In genomic region chr17:9177212-9177611, GRCh38 we compare ENCODE assay signal across 18 cellular contexts.
A peak's percentile ranks its signal among the peaks of the same experiment; 100 is the strongest.
DNase-seq lines count a peak whose midpoint lies in the region; ATAC-seq and TF ChIP-seq lines count a peak whose summit lies in the region.
"Had no signal": no experiment of that assay in that cellular context is flagged by ENCODE, and none has a peak within 500 bp of the region (broad histone marks: within the 10 kb centered on the region; RNA-seq: fewer than 3 reads in every experiment).

No MANE protein-coding gene starts in this region.

- H3K14ac ChIP-seq in neuronal stem cell (ENCODE audit: low read length): peak overlapping the region; percentile 44

- no peaks in the 10 kb centered on the region for H3K36me3 ChIP-seq in heart right ventricle
- H3K36me3 ChIP-seq in neuronal stem cell (replicated peaks in 1 of 2; ENCODE audit: control insufficient read depth in 2 of 2, insufficient read depth in 2 of 2, low read length in 2 of 2): no peaks in the 10 kb centered on the region
- H3K36me3 ChIP-seq in aorta (ENCODE audit: control insufficient read depth in 1 of 2, insufficient read depth in 2 of 2, low read length in 1 of 2): no peaks in the 10 kb centered on the region
- H3K36me3 ChIP-seq: Peyer's patch had no signal

- H4K91ac ChIP-seq in neuronal stem cell (ENCODE audit: low read depth, low read length, poor library complexity): no peak overlapping the region

- no peak overlapping the region for H4K8ac ChIP-seq in neuronal stem cell (ENCODE audit: low read depth, low read length)

- H3K4me1 ChIP-seq in heart right ventricle (peaks cover 0 to 40% (median 11%) of the 10 kb centered on the region in 9 donors), neuronal stem cell (ENCODE audit: control insufficient read depth in 2 of 2, insufficient read depth in 1 of 2, low read depth in 1 of 2, low read length in 2 of 2) (peaks cover 0 to 16% of the 10 kb centered on the region in 2 donors), aorta (ENCODE audit: control insufficient read depth in 1 of 2, insufficient read depth in 2 of 2, low read length in 2 of 2) (no peaks in the 10 kb centered on the region)
- H3K4me1 ChIP-seq: Peyer's patch had no signal

- H3K4ac ChIP-seq in neuronal stem cell (ENCODE audit: low read length): no peak overlapping the region

- intact Hi-C loops in Right ventricle myocardium superior (cut with DNase I): no loop called here
- intact Hi-C loops in cardiac septum (cut with DNase I): no loop called here
- intact Hi-C loops in heart right ventricle (cut with DNase I): loop anchor here in 1 of 10 donors (10.0 kb wide), 1 partner anchor 118 kb away; no protein-coding TSS in a partner anchor
- intact Hi-C loops in aorta (cut with DNase I): loop anchor here in 1 of 2 donors (5.0 to 10.0 kb wide), 2 partner anchors 118 to 175 kb away; no protein-coding TSS in a partner anchor

- WGBS in heart right ventricle, 2 donors: 56 to 65% methylated on average over 15 of the region's 15 CpGs
- no CpG with 5 or more reads among the region's 15 CpGs for WGBS in neuronal stem cell (ENCODE audit: extremely low coverage in 2 of 2, insufficient read length in 2 of 2, insufficient replicate concordance in 1 of 2), 2 donors
- 14 to 17% methylated on average over 15 of the region's 15 CpGs for WGBS in aorta, 2 donors

- H2BK15ac ChIP-seq in neuronal stem cell (ENCODE audit: low read length): peak overlapping the region; percentile 32

- DNase-seq in Right ventricle myocardium superior: peak; percentile 61
- no peak for DNase-seq in cardiac septum (ENCODE audit: low spot score)
- DNase-seq in heart right ventricle: peak; percentile 13 to 49
- no peak for DNase-seq in neuronal stem cell (ENCODE audit: low spot score)
- peak in 1 of 2 donors; percentile 57 for DNase-seq in aorta
- DNase-seq in GM20000 (ENCODE audit: low spot score): no peak
- no peak for DNase-seq in NCI-H2227 (lab: John Stamatoyannopoulos, UW; ENCODE audit: unreplicated experiment)
- DNase-seq: 8988T; DMS79 treated with DMSO at 0.1 percent for 48 hours; H9; IMR-90; NCI-H1436; NCI-H2029; NCI-H446 treated with DMSO at 0.1 percent for 48 hours; NK-92 treated with Interleukin-12 subunit alpha and Interleukin-12 subunit beta, amount 100 ng/mL, for 24 hours; Peyer's patch had no signal

- no peak overlapping the region for H2BK5ac ChIP-seq in neuronal stem cell (ENCODE audit: low read length)

- no peak overlapping the region for H3K9ac ChIP-seq in neuronal stem cell (ENCODE audit: low read depth, low read length, poor library complexity)

- peak overlapping the region; percentile 47 for H2AK5ac ChIP-seq in neuronal stem cell (ENCODE audit: low read depth, low read length)

- H3K4me2 ChIP-seq in neuronal stem cell (ENCODE audit: insufficient read depth, low read length, poor library complexity, severe bottlenecking): no peak overlapping the region

- H2BK12ac ChIP-seq in neuronal stem cell (ENCODE audit: low read length): no peak overlapping the region

- H3K27ac ChIP-seq in heart right ventricle (no peak overlapping the region), neuronal stem cell (replicated peaks; ENCODE audit: low read length) (no peak overlapping the region), aorta (ENCODE audit: low read depth in 1 of 2, low read length in 2 of 2) (no peak overlapping the region)
- H3K27ac ChIP-seq: HL-60, Peyer's patch had no signal

- no peaks in the 10 kb centered on the region for H3K27me3 ChIP-seq in heart right ventricle
- peaks cover 0 to 2% (median 0%) of the 10 kb centered on the region in 3 experiments for H3K27me3 ChIP-seq in neuronal stem cell (ENCODE audit: control insufficient read depth in 3 of 3, insufficient read depth in 3 of 3, low read depth in 1 of 3, low read length in 3 of 3)
- no peaks in the 10 kb centered on the region for H3K27me3 ChIP-seq in aorta (ENCODE audit: control insufficient read depth in 1 of 2, insufficient read depth in 2 of 2, low read length in 1 of 2)
- H3K27me3 ChIP-seq: Peyer's patch had no signal

- no peak overlapping the region for H2AFZ ChIP-seq in neuronal stem cell (ENCODE audit: low read length)

- ATAC-seq in Right ventricle myocardium superior (ENCODE audit: poor library complexity) (no peak), heart right ventricle (peak in 7 of 8 donors; percentile 21 to 59 (median 41)), aorta (ENCODE audit: low FRiP score) (peak; percentile 59), HG03095 (IDR thresholded peaks at IDR 0.05; ENCODE audit: unreplicated experiment) (no peak)

- peaks cover 0 to 8% (median 0%) of the 10 kb centered on the region in 11 donors for H3K9me3 ChIP-seq in heart right ventricle
- H3K9me3 ChIP-seq in neuronal stem cell (replicated peaks in 1 of 2; ENCODE audit: control insufficient read depth in 2 of 2, insufficient read depth in 1 of 2, low read depth in 1 of 2, low read length in 2 of 2): peaks cover 0 to 5% of the 10 kb centered on the region in 2 donors
- no peaks in the 10 kb centered on the region for H3K9me3 ChIP-seq in aorta (ENCODE audit: control insufficient read depth, low read length)
- H3K9me3 ChIP-seq: Peyer's patch had no signal

- H3K79me1 ChIP-seq in neuronal stem cell (ENCODE audit: low read depth, low read length): no peaks in the 10 kb centered on the region

- no peak for TF ChIP-seq CTCF in heart right ventricle (IDR thresholded peaks at IDR 0.05)
- no peak for TF ChIP-seq CTCF in GM20000 (IDR thresholded peaks at IDR 0.05; ENCODE audit: extremely low read depth, missing control alignments)

- H3K23ac ChIP-seq in neuronal stem cell (ENCODE audit: low read depth, low read length, poor library complexity): no peak overlapping the region

- H3K4me3 ChIP-seq in heart right ventricle (no peak overlapping the region), neuronal stem cell (ENCODE audit: low read length in 2 of 2) (no peak overlapping the region), aorta (ENCODE audit: low read length in 2 of 2) (no peak overlapping the region)
- H3K4me3 ChIP-seq: Peyer's patch had no signal

- H2BK120ac ChIP-seq in neuronal stem cell (ENCODE audit: low read depth, low read length): peak overlapping the region; percentile 49

- H3K18ac ChIP-seq in neuronal stem cell (ENCODE audit: low read length): peak overlapping the region; percentile 73

Comparison
In these comparisons a context has a peak if more than half of its experiments do, and no peak if none do; other contexts are left out.
1. ATAC-seq: peak in heart right ventricle (7 of 8) and aorta (single experiment); none in Right ventricle myocardium superior (single experiment) and HG03095 (single experiment).
2. DNase-seq: peak in Right ventricle myocardium superior (single experiment) and heart right ventricle (2 of 2); none in cardiac septum (single experiment), neuronal stem cell (single experiment), GM20000 (single experiment) and NCI-H2227 (single experiment).